ENCODE assay signal across 2 cellular contexts in genomic region chr11:21911046-21911445, GRCh38.
"Had no signal": no experiment of that assay in that cellular context is flagged by ENCODE, and none has a peak within 500 bp of the region (broad histone marks: within the 10 kb centered on the region; RNA-seq: fewer than 3 reads in every experiment).

No MANE protein-coding gene starts in this region.

- DNase-seq: GF-D8 had no signal

- H3K4me3 ChIP-seq: GM12878 had no signal

- ATAC-seq: GM12878 had no signal
